In the genomic region with DNA sequence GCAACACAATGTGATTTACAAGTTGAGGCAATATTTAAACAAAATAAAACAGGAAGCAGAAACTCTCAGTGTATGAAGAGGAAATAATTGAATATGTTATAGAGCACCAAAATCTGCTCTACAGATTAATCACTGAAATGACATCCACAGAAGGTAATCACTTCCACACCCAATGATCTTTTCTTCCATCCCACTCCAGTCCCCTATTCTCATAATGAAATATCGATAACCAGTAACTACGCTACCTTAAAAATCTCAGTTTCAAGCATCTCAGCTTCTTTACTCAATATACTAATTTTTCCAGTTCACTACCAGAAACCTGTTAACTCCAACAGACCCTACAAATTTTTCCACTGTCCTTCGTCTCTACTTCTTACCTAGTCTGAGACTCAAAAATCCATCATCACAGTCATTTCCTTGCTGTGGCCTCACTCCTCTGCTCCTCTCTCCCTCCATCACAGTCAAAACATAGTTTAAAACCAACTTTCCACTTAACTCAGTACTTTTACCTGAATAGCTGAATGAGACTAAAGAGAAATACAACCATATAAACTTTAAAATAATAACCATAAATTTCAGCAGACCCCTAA, we compare ENCODE assay signal across 20 cellular contexts.
"Had no signal": no experiment of that assay in that cellular context is flagged by ENCODE, and none has a peak within 500 bp of the region (broad histone marks: within the 10 kb centered on the region; RNA-seq: fewer than 3 reads in every experiment).

No MANE protein-coding gene starts in this region.

- H3K27me3 Mint-ChIP-seq: brain; stimulated activated naive CD8-positive, alpha-beta T cell treated with anti-CD3 and anti-CD28 coated beads, Interleukin-15, amount 100 ng/mL, for 72 hours had no signal

- H3K36me3 Mint-ChIP-seq: mesothelial cell of epicardium had no signal

- H3K27me3 ChIP-seq: vagina had no signal

- H3K4me3 ChIP-seq: lung, vagina had no signal

- H3K4me1 Mint-ChIP-seq: brain had no signal

- DNase-seq: activated CD4-positive, CD25-positive, alpha-beta regulatory T cell; anterior cingulate cortex; caudate nucleus; foreskin melanocyte; head of caudate nucleus; kidney; occipital lobe; retina; stimulated activated CD4-positive, alpha-beta T cell treated with anti-CD3 and anti-CD28 coated beads, Interleukin-1b, Interleukin-23, amount 100 ng/mL, for 48 hours; stimulated activated CD8-positive, alpha-beta memory T cell treated with anti-CD3 and anti-CD28 coated beads, Interleukin-4, amount 100 ng/mL, for 48 hours; stimulated activated naive CD8-positive, alpha-beta T cell treated with anti-CD3 and anti-CD28 coated beads, Interleukin-15, amount 100 ng/mL, for 72 hours; T-helper 1 cell; T1000; trophoblast cell had no signal

- H3K27ac ChIP-seq: vagina had no signal

- H3K9me3 Mint-ChIP-seq: brain; mesothelial cell of epicardium; stimulated activated naive CD8-positive, alpha-beta T cell treated with anti-CD3 and anti-CD28 coated beads, Interleukin-15, amount 100 ng/mL, for 72 hours had no signal

- H3K9me3 ChIP-seq: vagina had no signal

- H3K4me3 Mint-ChIP-seq: brain, mesothelial cell of epicardium had no signal

- ATAC-seq: left lobe of liver; SK-N-SH treated with all-trans-retinoic acid at 6 μM for 48 hours; stimulated activated naive CD8-positive, alpha-beta T cell treated with anti-CD3 and anti-CD28 coated beads, Interleukin-15, amount 100 ng/mL, for 72 hours had no signal

- H3K27ac Mint-ChIP-seq: mesothelial cell of epicardium had no signal
